In the genomic region with DNA sequence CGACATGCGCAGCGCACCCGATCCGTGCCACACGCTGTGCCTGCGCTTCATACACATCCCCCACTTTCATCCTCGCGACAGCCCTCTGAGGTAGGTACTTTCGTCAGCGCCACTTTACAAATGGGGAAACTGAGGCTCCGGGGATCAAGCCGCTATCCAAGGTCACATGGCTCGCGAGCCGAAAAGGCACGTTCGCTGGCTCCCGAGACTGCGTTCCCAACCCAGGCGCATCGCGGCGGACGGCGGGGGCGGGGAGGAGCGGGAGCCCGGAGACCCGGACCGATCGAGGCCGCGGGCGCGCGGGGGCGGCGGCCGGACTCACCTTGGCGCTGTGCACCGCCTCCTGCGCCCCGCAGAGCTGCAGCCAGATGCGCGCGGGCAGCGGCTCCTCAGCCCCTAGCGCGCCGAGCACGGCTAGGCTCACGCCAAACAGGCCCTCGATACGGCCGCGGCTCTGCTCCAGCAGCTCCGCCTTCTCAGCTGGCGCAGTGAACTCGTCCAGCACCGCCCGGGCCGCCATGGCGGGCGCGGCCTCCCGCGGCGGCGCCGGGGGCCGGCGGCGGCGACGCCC, we compare ENCODE assay signal across 8 cellular contexts. TPM values are rescaled to one million over a fixed set of nuclear protein-coding genes. Genes with fewer than 3 reads are reported as not detected.
DNase-seq lines count a peak whose midpoint lies in the region; ATAC-seq and TF ChIP-seq lines count a peak whose summit lies in the region.

No MANE protein-coding gene starts in this region.

- no peak overlapping the region for H2BK20ac ChIP-seq in IMR-90 (ENCODE audit: low read depth, low read length)

- 0 out of 2 replicates have a peak overlapping the region, but pooled peaks have one; percentile 5 for H3K56ac ChIP-seq in IMR-90 (ENCODE audit: extremely low read depth, insufficient read depth, low read length)

- in situ Hi-C loops in IMR-90 (cut with MboI; ENCODE audit: low sequenced_read_pairs): loop anchor here (5.0 kb wide), 1 partner anchor 52 kb away; no protein-coding TSS in a partner anchor

- peaks cover 9% of the 10 kb centered on the region for H3K36me3 Mint-ChIP-seq in T-helper 2 cell treated with Interferon-gamma antibody and Interleukin-4, amounts not matched to agents 5 μg/mL and 100 μg/mL, for 36 hours (ENCODE audit: low read depth)
- no peaks in the 10 kb centered on the region for H3K36me3 Mint-ChIP-seq in stimulated activated memory B cell treated with anti-CD40 and anti-IgM and Interleukin-4, amounts not matched to agents 10 μg/mL and 1 μg/mL and 100 μg/mL, for 72 hours

- peak overlapping the region; percentile 90 for H3K9ac ChIP-seq in IMR-90 (ENCODE audit: low read depth, low read length)

- peak overlapping the region; percentile 25; the same call in 1 of the 2 replicates for H2BK120ac ChIP-seq in IMR-90 (ENCODE audit: low read depth, low read length)

- H3K4me1 Mint-ChIP-seq in T-helper 2 cell treated with Interferon-gamma antibody and Interleukin-4, amounts not matched to agents 5 μg/mL and 100 μg/mL, for 36 hours (ENCODE audit: low read depth): peaks cover 37% of the 10 kb centered on the region
- H3K4me1 Mint-ChIP-seq in stimulated activated memory B cell treated with anti-CD40 and anti-IgM and Interleukin-4, amounts not matched to agents 10 μg/mL and 1 μg/mL and 100 μg/mL, for 72 hours: peaks cover 27% of the 10 kb centered on the region

- H3K36me3 ChIP-seq in IMR-90 (ENCODE audit: control insufficient read depth, insufficient read depth, low read length): no peaks in the 10 kb centered on the region; the same call in none of the 2 replicates
- H3K36me3 ChIP-seq in right lobe of liver: no peaks in the 10 kb centered on the region

- peak overlapping the region; percentile 93 for H2AFZ ChIP-seq in IMR-90 (replicated peaks; ENCODE audit: low read length, poor library complexity)

- H3K18ac ChIP-seq in IMR-90 (ENCODE audit: low read depth, low read length): peak overlapping the region; percentile 53

- peak overlapping the region; percentile 99 for H3K23ac ChIP-seq in IMR-90 (ENCODE audit: low read depth, low read length)

- H4K91ac ChIP-seq in IMR-90 (ENCODE audit: insufficient read depth, low read depth, low read length): peak overlapping the region; percentile 87

- dilution Hi-C loops in IMR-90 (cut with HindIII; ENCODE audit: low sequenced_read_pairs, unreplicated experiment): no loop called here

- peak overlapping the region; percentile 99 for H2AK9ac ChIP-seq in IMR-90 (replicated peaks; ENCODE audit: low read depth, low read length, poor library complexity)

- no peaks in the 10 kb centered on the region for H3K27me3 ChIP-seq in IMR-90 (ENCODE audit: control insufficient read depth, insufficient read depth, low read length)
- no peaks in the 10 kb centered on the region for H3K27me3 ChIP-seq in right lobe of liver

- H3K79me1 ChIP-seq in IMR-90 (ENCODE audit: low read depth in 1 of 2, low read length in 2 of 2): peaks cover 10 to 47% of the 10 kb centered on the region in 2 experiments

- no peak for TF ChIP-seq POLR2A in IMR-90 (IDR thresholded peaks at IDR 0.05; ENCODE audit: low read depth, low read length)
- TF ChIP-seq POLR2A in right lobe of liver (IDR thresholded peaks at IDR 0.05): no peak

- TF ChIP-seq CTCF in IMR-90 (conservative IDR thresholded peaks at IDR 0.05; ENCODE audit: low read depth, low read length) (no peak), right lobe of liver (IDR thresholded peaks at IDR 0.05) (no peak)

- peak overlapping the region; percentile 79 for H2BK5ac ChIP-seq in IMR-90 (ENCODE audit: low read depth, low read length, poor library complexity, severe bottlenecking)

- no peak overlapping the region for H2BK15ac ChIP-seq in IMR-90 (ENCODE audit: low read depth, low read length)

- peak overlapping the region; percentile 87 for H3K4ac ChIP-seq in IMR-90 (ENCODE audit: low read depth, low read length)

- no peak for TF ChIP-seq RAD21 in IMR-90 (IDR thresholded peaks at IDR 0.05; ENCODE audit: low read length)

- H3K4me3 ChIP-seq in IMR-90 (ENCODE audit: insufficient read depth, low read depth, low read length) (peak overlapping the region; percentile 98), right lobe of liver (peak overlapping the region; percentile 83 to 91 (median 90))

- H3K27ac ChIP-seq in IMR-90 (ENCODE audit: insufficient read depth, low read length) (peak overlapping the region; percentile 77), right lobe of liver (peak overlapping the region; percentile 55 to 89 (median 82))

- WGBS in IMR-90 (ENCODE audit: extremely low coverage in 2 of 2, insufficient read length in 1 of 2), 2 experiments: 2% methylated on average over 43 of the region's 76 CpGs; no CpG with 5 or more reads in 1 of the 2 experiments
- 0% methylated on average over 7 of the region's 76 CpGs for WGBS in right lobe of liver (ENCODE audit: insufficient coverage, low coverage, low lambda C conversion rate, missing lambda C conversion rate)

- peaks cover 24% of the 10 kb centered on the region for H3K9me1 ChIP-seq in IMR-90 (ENCODE audit: insufficient read depth, low read length)

- H3K27me3 Mint-ChIP-seq in T-helper 2 cell treated with Interferon-gamma antibody and Interleukin-4, amounts not matched to agents 5 μg/mL and 100 μg/mL, for 36 hours (ENCODE audit: low read depth): no peaks in the 10 kb centered on the region
- no peaks in the 10 kb centered on the region for H3K27me3 Mint-ChIP-seq in stimulated activated memory B cell treated with anti-CD40 and anti-IgM and Interleukin-4, amounts not matched to agents 10 μg/mL and 1 μg/mL and 100 μg/mL, for 72 hours

- peak overlapping the region; percentile 91 for H3K14ac ChIP-seq in IMR-90 (replicated peaks; ENCODE audit: low read depth, low read length)

- BruUV-seq in IMR-90 (replicated peaks; lab: Mats Ljungman, UMichigan): no TSS peak

- peaks cover 22% of the 10 kb centered on the region for H3K4me1 ChIP-seq in IMR-90 (ENCODE audit: control insufficient read depth, insufficient read depth, low read length)
- H3K4me1 ChIP-seq in right lobe of liver: peaks cover 0 to 43% (median 19%) of the 10 kb centered on the region in 4 donors

- intact Hi-C loops in IMR-90 (cut with micrococcal nuclease) (loop anchor here (5.0 to 10.0 kb wide), 2 partner anchors 55 to 227 kb away; no protein-coding TSS in a partner anchor), right lobe of liver (cut with DNase I) (no loop called here)

- peak overlapping the region; percentile 92 for H4K5ac ChIP-seq in IMR-90 (ENCODE audit: low read depth, low read length)

- H3K9me3 Mint-ChIP-seq in T-helper 2 cell treated with Interferon-gamma antibody and Interleukin-4, amounts not matched to agents 5 μg/mL and 100 μg/mL, for 36 hours: peaks cover 4% of the 10 kb centered on the region
- H3K9me3 Mint-ChIP-seq in stimulated activated memory B cell treated with anti-CD40 and anti-IgM and Interleukin-4, amounts not matched to agents 10 μg/mL and 1 μg/mL and 100 μg/mL, for 72 hours: no peaks in the 10 kb centered on the region

- H2AK5ac ChIP-seq in IMR-90 (ENCODE audit: low read depth, low read length): peak overlapping the region; percentile 83

- CTCF ChIA-PET in IMR-90 (lab: Yijun Ruan, JAX): interaction anchor here (1.6 kb wide), 1 partner anchor 14 kb away, joined by 6 read pairs; no protein-coding TSS in a partner anchor

- peaks cover 41% of the 10 kb centered on the region for H4K20me1 ChIP-seq in IMR-90 (ENCODE audit: insufficient read depth, low read length)

- peak overlapping the region; percentile 89 for H3K27ac Mint-ChIP-seq in T-helper 2 cell treated with Interferon-gamma antibody and Interleukin-4, amounts not matched to agents 5 μg/mL and 100 μg/mL, for 36 hours
- peak overlapping the region; percentile 88 for H3K27ac Mint-ChIP-seq in stimulated activated memory B cell treated with anti-CD40 and anti-IgM and Interleukin-4, amounts not matched to agents 10 μg/mL and 1 μg/mL and 100 μg/mL, for 72 hours

- ATAC-seq in GM21717 (IDR thresholded peaks at IDR 0.05; ENCODE audit: unreplicated experiment) (peak; percentile 34), IMR-90 (ENCODE audit: low read depth) (peak; percentile 80), right lobe of liver (peak; percentile 52 to 70 (median 64))
- peak; percentile 83 for ATAC-seq in stimulated activated memory B cell treated with anti-CD40 and anti-IgM and Interleukin-4, amounts not matched to agents 10 μg/mL and 1 μg/mL and 100 μg/mL, for 72 hours

- peak overlapping the region; percentile 28 to 95 for H4K8ac ChIP-seq in IMR-90 (ENCODE audit: low read depth in 2 of 2, low read length in 2 of 2)

- peak overlapping the region; percentile 37 for H3K4me3 Mint-ChIP-seq in T-helper 2 cell treated with Interferon-gamma antibody and Interleukin-4, amounts not matched to agents 5 μg/mL and 100 μg/mL, for 36 hours
- peak overlapping the region; percentile 86 for H3K4me3 Mint-ChIP-seq in stimulated activated memory B cell treated with anti-CD40 and anti-IgM and Interleukin-4, amounts not matched to agents 10 μg/mL and 1 μg/mL and 100 μg/mL, for 72 hours

- POLR2A ChIA-PET in IMR-90 (lab: Charles Lee; ENCODE audit: unreplicated experiment): interaction anchor here (0.5 to 1.5 kb wide), 3 partner anchors 10 to 253 kb away, joined by 3 to 10 read pairs (median 3); no protein-coding TSS in a partner anchor

- peak overlapping the region; percentile 86 for H3K4me2 ChIP-seq in IMR-90 (ENCODE audit: low read depth, low read length)

- peak; percentile 62 for DNase-seq in ELR (ENCODE audit: low read depth)
- peak; percentile 54 for DNase-seq in IMR-90
- no peak for DNase-seq in T-helper 2 cell treated with Interferon-gamma antibody and Interleukin-4, amounts not matched to agents 5 μg/mL and 100 μg/mL, for 36 hours (ENCODE audit: low spot score)
- peak; percentile 61 for DNase-seq in cerebellum (ENCODE audit: low spot score)
- DNase-seq in right lobe of liver: peak; percentile 68 to 86 (median 81)
- DNase-seq in GM19238 (ENCODE audit: insufficient read length, low spot score): no peak

- no peaks in the 10 kb centered on the region for H3K9me3 ChIP-seq in IMR-90 (ENCODE audit: control insufficient read depth, insufficient read depth, low read length)
- no peaks in the 10 kb centered on the region for H3K9me3 ChIP-seq in right lobe of liver

TF ChIP-seq in IMR-90, 13 proteins besides CTCF, POLR2A, EP300 and RAD21:
- TF ChIP-seq MXI1 (IDR thresholded peaks at IDR 0.05; ENCODE audit: borderline replicate concordance, low read depth, low read length): 0 out of 2 replicates have a peak, but pooled peaks have one; percentile 37
- TF ChIP-seq BHLHE40 (IDR thresholded peaks at IDR 0.05; ENCODE audit: low read depth, low read length): no peak

RNA-seq across cellular contexts. Expression of gene N4BP1, which starts 0.4 kb away (rescaled TPM):
- total RNA-seq in IMR-90 (2012; rRNA removed): 14.0 and 19.4 TPM in 2 replicates
- polyA plus RNA-seq in IMR-90 (2012; rRNA removed): 10.5 and 10.8 TPM in 2 replicates
- 3.9 and 4.9 TPM in 2 replicates for polyA plus RNA-seq in IMR-90 (2012; cell fraction: cytosol; rRNA removed)
- 23.0 and 49.2 TPM in 2 replicates for polyA plus RNA-seq in IMR-90 (2012; cell fraction: nucleus; rRNA removed; ENCODE audit: low replicate concordance)
- total RNA-seq in cerebellum: 33.5 TPM
- total RNA-seq in right lobe of liver: 10 to 100 TPM; 10.5 to 17.8 (median 12.1) TPM

Comparison
In these comparisons a context has a peak if more than half of its experiments do, and no peak if none do; other contexts are left out.
1. DNase-seq: peak in ELR (single experiment), IMR-90 (single experiment), cerebellum (single experiment) and right lobe of liver (3 of 3); none in T-helper 2 cell treated with Interferon-gamma antibody and Interleukin-4, amounts not matched to agents 5 μg/mL and 100 μg/mL, for 36 hours (single experiment) and GM19238 (single experiment).
2. Peak in every context shown above with its lines, with median percentiles within 50 percentile points of each other: ATAC-seq.